9 cellular contexts compared by ENCODE assay signal in the genomic region with DNA sequence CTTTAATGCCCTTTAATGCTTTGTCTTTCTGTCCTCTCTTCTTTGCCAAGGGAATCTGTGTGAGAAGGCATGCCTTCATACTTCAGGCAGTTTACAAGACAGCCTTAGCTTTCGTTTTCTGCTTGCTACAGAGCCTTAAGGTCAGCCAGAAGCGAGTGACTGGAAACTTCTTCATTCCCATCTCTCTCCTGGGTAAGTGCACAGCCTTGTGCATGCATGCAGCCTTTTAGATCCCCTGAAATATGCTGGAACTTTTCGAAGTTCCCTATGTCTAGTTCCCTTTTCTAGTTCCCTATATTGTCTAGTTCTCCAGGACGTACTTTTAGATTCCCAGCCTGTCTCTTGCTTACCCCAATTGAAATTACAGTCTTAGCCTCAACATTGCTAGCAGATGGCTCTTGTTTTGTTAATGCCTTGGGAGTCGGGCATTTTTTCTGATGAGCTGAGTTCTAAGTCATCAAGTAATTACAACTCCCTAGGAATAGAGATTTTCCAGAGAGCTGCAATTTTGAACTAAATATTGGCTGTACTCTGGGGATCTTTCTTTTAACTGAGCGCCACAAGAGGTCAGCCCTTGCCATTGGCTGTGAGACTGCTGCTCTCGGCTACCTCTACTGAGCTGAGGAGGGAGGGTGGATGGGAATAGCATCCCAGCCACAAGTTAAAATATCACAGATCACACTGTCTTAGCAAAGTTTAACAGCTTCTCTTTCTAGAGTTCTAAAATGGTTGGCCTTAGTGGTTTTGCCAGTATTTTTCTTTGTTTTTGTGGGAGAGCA. TPM values are rescaled to one million over a fixed set of nuclear protein-coding genes. Genes with fewer than 3 reads are reported as not detected.
A peak's percentile ranks its signal among the peaks of the same experiment; 100 is the strongest.
DNase-seq lines count a peak whose midpoint lies in the region; ATAC-seq, FAIRE-seq and TF ChIP-seq lines count a peak whose summit lies in the region.
"Had no signal": no experiment of that assay in that cellular context is flagged by ENCODE, and none has a peak within 500 bp of the region (broad histone marks: within the 10 kb centered on the region; RNA-seq: fewer than 3 reads in every experiment).

No MANE protein-coding gene starts in this region.

- peak; percentile 90 for FAIRE-seq in HepG2 (lab: Jason Lieb, UNC)
- no peak for FAIRE-seq in urothelium cell line (lab: Jason Lieb, UNC)

- in situ Hi-C loops in HepG2 (cut with HindIII; ENCODE audit: extremely low pct_ligation_motif_present, low pct_unique_long_range_greater_than_20kb), result no loop called here

- peak overlapping the region; percentile 66 for H3K4me2 ChIP-seq in OCI-LY3 (ENCODE audit: low read length)
- H3K4me2 ChIP-seq in HepG2 (ENCODE audit: low read depth, low read length), result peak overlapping the region; percentile 49

- H4K20me1 ChIP-seq in OCI-LY3 (ENCODE audit: insufficient read depth, low read length), result no peaks in the 10 kb centered on the region
- H4K20me1 ChIP-seq in HepG2 (ENCODE audit: insufficient read depth, low read length), result no peaks in the 10 kb centered on the region

- no TSS peak for BruUV-seq in A673 (replicated peaks; lab: Mats Ljungman, UMichigan)
- BruUV-seq in HepG2 (replicated peaks; lab: Mats Ljungman, UMichigan), result no TSS peak

- TF ChIP-seq POLR2A in HepG2 (IDR thresholded peaks at IDR 0.05; ENCODE audit: insufficient read depth in 1 of 2, low read depth in 2 of 2, low read length in 2 of 2), result no peak
- no peak for TF ChIP-seq POLR2A in suprapubic skin (IDR thresholded peaks at IDR 0.05)

- H3K36me3 ChIP-seq in A673 (ENCODE audit: insufficient read depth, low read length, poor library complexity, severe bottlenecking), result no peaks in the 10 kb centered on the region
- H3K36me3 ChIP-seq in OCI-LY3 (replicated peaks; ENCODE audit: low read depth, low read length), result no peaks in the 10 kb centered on the region
- H3K36me3 ChIP-seq in HepG2 (replicated peaks in 1 of 2; ENCODE audit: control insufficient read depth in 1 of 2, insufficient read depth in 2 of 2, low read length in 2 of 2), result no peaks in the 10 kb centered on the region
- H3K36me3 ChIP-seq in suprapubic skin, result no peaks in the 10 kb centered on the region

- DNase-seq in A673 (ENCODE audit: low spot score) (no peak), cardiac fibroblast (ENCODE audit: low read depth in 2 of 2) (peak; percentile 63 to 84), HepG2 (ENCODE audit: low spot score) (peak; percentile 17), suprapubic skin (ENCODE audit: low spot score in 2 of 2) (no peak), urothelium cell line (ENCODE audit: low spot score) (no peak), NCI-H526 (lab: John Stamatoyannopoulos, UW) (no peak)

- no peak for TF ChIP-seq EP300 in HepG2 (IDR thresholded peaks at IDR 0.05; ENCODE audit: low read depth in 2 of 2, low read length in 2 of 2)
- no peak for TF ChIP-seq EP300 in HepG2 (CRISPR knock-in tag; IDR thresholded peaks at IDR 0.05; ENCODE audit: borderline replicate concordance)
- TF ChIP-seq EP300 in suprapubic skin (IDR thresholded peaks at IDR 0.05), result no peak

- intact Hi-C loops in A673 (cut with micrococcal nuclease; ENCODE audit: unreplicated experiment) (no loop called here), HepG2 (cut with micrococcal nuclease; ENCODE audit: unreplicated experiment) (loop anchor here (1.0 kb wide), 1 partner anchor 61 kb away; no protein-coding TSS in a partner anchor)

- no peaks in the 10 kb centered on the region for H3K4me1 ChIP-seq in A673 (ENCODE audit: insufficient read depth, low read length, poor library complexity, severe bottlenecking)
- 0 out of 2 replicates have a peak, but pooled peaks cover 4% of the 10 kb centered on the region for H3K4me1 ChIP-seq in OCI-LY3 (ENCODE audit: low read length)
- no peaks in the 10 kb centered on the region for H3K4me1 ChIP-seq in HepG2 (ENCODE audit: insufficient read depth, low read length)
- H3K4me1 ChIP-seq in suprapubic skin, result peaks cover 14% of the 10 kb centered on the region

- H3K4me3 ChIP-seq in A673 (ENCODE audit: low read depth, low read length, poor library complexity, severe bottlenecking) (peak overlapping the region; percentile 13), OCI-LY3 (ENCODE audit: low read length) (peak overlapping the region; percentile 68), cardiac fibroblast (replicated peaks in 1 of 2; ENCODE audit: low read depth in 2 of 2, low read length in 2 of 2) (peak overlapping the region; percentile 2 to 41), HepG2 (replicated peaks in 1 of 3; ENCODE audit: insufficient read depth in 1 of 3, low read depth in 2 of 3, low read length in 3 of 3) (peak overlapping the region; percentile 29 to 46 (median 39); a peak in 5 of 6 replicates), suprapubic skin (peak overlapping the region; percentile 35)

- POLR2A ChIA-PET in A673 (lab: Charles Lee; ENCODE audit: low non-redundant PET), result interaction anchor here (0.7 kb wide), 1 partner anchor 100 kb away, joined by 4 read pairs; no protein-coding TSS in a partner anchor
- POLR2A ChIA-PET in HepG2 (lab: Yijun Ruan, JAX), result interaction anchor here (1.0 to 2.5 kb wide), 2 partner anchors 18 to 22 kb away, joined by 3 to 10 read pairs; partner anchors contain the start of gene PPM1D

- TF ChIP-seq RAD21 in HepG2 (CRISPR knock-in tag; IDR thresholded peaks at IDR 0.05), result no peak

- H3K9me3 ChIP-seq in A673 (ENCODE audit: low read depth, low read length, poor library complexity, severe bottlenecking) (no peaks in the 10 kb centered on the region), OCI-LY3 (ENCODE audit: insufficient read depth, low read length) (no peaks in the 10 kb centered on the region), HepG2 (ENCODE audit: low read length) (no peaks in the 10 kb centered on the region), suprapubic skin (no peaks in the 10 kb centered on the region)

- H3K27ac ChIP-seq in A673 (ENCODE audit: low read depth, low read length, poor library complexity, severe bottlenecking), result no peak overlapping the region
- H3K27ac ChIP-seq in OCI-LY3 (ENCODE audit: low read length), result no peak overlapping the region
- H3K27ac ChIP-seq in HepG2 (ENCODE audit: extremely low read length, insufficient read depth, low read length), result peak overlapping the region; percentile 21
- peak overlapping the region; percentile 46 for H3K27ac ChIP-seq in suprapubic skin
- H3K27ac ChIP-seq: epithelial cell of prostate had no signal

- TF ChIP-seq CTCF in A673 (conservative IDR thresholded peaks at IDR 0.05; ENCODE audit: low read depth, low read length) (no peak; the same call in 1 of the 2 replicates), GM12873 (IDR thresholded peaks at IDR 0.05; ENCODE audit: insufficient read depth, low read depth, low read length, missing control alignments) (peak; percentile 7), OCI-LY3 (IDR thresholded peaks at IDR 0.05; ENCODE audit: low read depth, low read length) (peak; percentile 37; the same call in 1 of the 2 replicates), cardiac fibroblast (IDR thresholded peaks at IDR 0.05; ENCODE audit: low read depth, low read length) (peak; percentile 10), HepG2 (CRISPR knock-in tag; IDR thresholded peaks at IDR 0.05) (peak; percentile 61), suprapubic skin (IDR thresholded peaks at IDR 0.05) (no peak)

- H3K79me2 ChIP-seq in OCI-LY3 (ENCODE audit: low read length) (no peaks in the 10 kb centered on the region), HepG2 (ENCODE audit: insufficient read depth, low read length) (no peaks in the 10 kb centered on the region)

- H2AFZ ChIP-seq in OCI-LY3 (ENCODE audit: low read depth, low read length) (peak overlapping the region; percentile 50), HepG2 (ENCODE audit: low read length) (no peak overlapping the region)

- WGBS in HepG2 (ENCODE audit: low lambda C conversion rate), result 63% methylated on average over 7 of the region's 7 CpGs
- 33% methylated on average over 7 of the region's 7 CpGs for WGBS in suprapubic skin

- CTCF ChIA-PET in A673 (lab: Charles Lee) (no interaction called here), HepG2 (lab: Yijun Ruan, JAX; ENCODE audit: low intra/inter-chr PET ratio, low total read pairs) (interaction anchor here (0.8 kb wide), 1 partner anchor 61 kb away, joined by 3 read pairs; no protein-coding TSS in a partner anchor)

- peak; percentile 95 for ATAC-seq in HepG2

- H3K27me3 ChIP-seq in A673 (replicated peaks; ENCODE audit: insufficient read depth, low read depth, low read length, poor library complexity) (no peaks in the 10 kb centered on the region), OCI-LY3 (ENCODE audit: low read depth, low read length) (no peaks in the 10 kb centered on the region), HepG2 (ENCODE audit: control insufficient read depth in 1 of 2, insufficient read depth in 2 of 2, low read length in 2 of 2) (no peaks in the 10 kb centered on the region), suprapubic skin (no peaks in the 10 kb centered on the region)

- H3K9ac ChIP-seq in OCI-LY3 (ENCODE audit: low read length) (peak overlapping the region; percentile 0; the same call in 1 of the 2 replicates), HepG2 (ENCODE audit: insufficient read depth, low read depth, low read length) (no peak overlapping the region)

RNA-seq across cellular contexts. Expression of gene PPM1D, which starts 22.7 kb away (rescaled TPM):
- total RNA-seq in A673 (2021) (17.1 and 17.8 TPM in 2 replicates), HepG2 (2016; rRNA removed; fragmentation: Illumina TruSeq; extraction: Trizol) (26.2 and 32.3 TPM in 2 replicates), suprapubic skin (10 to 100 TPM in 3 of 4 donors, 1 to 10 TPM in 1; 7.0 to 13.0 (median 11.9) TPM)
- 24.3 and 34.3 TPM in 2 replicates for total RNA-seq in HepG2 (2016; cell fraction: cytosol; rRNA removed; fragmentation: Illumina TruSeq; extraction: Trizol; ENCODE audit: low read depth)
- 26.8 and 33.7 TPM in 2 replicates for total RNA-seq in HepG2 (2016; cell fraction: insoluble cytoplasmic fraction; rRNA removed; fragmentation: Illumina TruSeq; extraction: Trizol)
- total RNA-seq in HepG2 (2016; cell fraction: membrane; rRNA removed; fragmentation: Illumina TruSeq; extraction: Trizol), result 16.7 and 17.3 TPM in 2 replicates
- total RNA-seq in HepG2 (2016; cell fraction: nucleus; rRNA removed; fragmentation: Illumina TruSeq; extraction: Trizol), result 18.8 and 22.5 TPM in 2 replicates
- polyA plus RNA-seq in HepG2 (2011; rRNA removed), result 7.3 and 8.0 TPM in 2 replicates
- 5.0 and 7.2 TPM in 2 replicates for polyA plus RNA-seq in HepG2 (2011; cell fraction: cytosol; rRNA removed)
- 3.7 and 4.9 TPM in 2 replicates for polyA plus RNA-seq in HepG2 (2011; cell fraction: nucleus; rRNA removed)
- 11.2 and 12.0 TPM in 2 replicates for polyA plus RNA-seq in HepG2 (2012)
- 2.3 and 2.4 TPM in 2 replicates for polyA plus RNA-seq in HepG2 (2016; cell fraction: cytosol; fragmentation: Illumina TruSeq; extraction: Trizol; ENCODE audit: low read depth)
- 39.7 and 39.9 TPM in 2 replicates for polyA plus RNA-seq in HepG2 (2016; cell fraction: insoluble cytoplasmic fraction; fragmentation: Illumina TruSeq; extraction: Trizol; ENCODE audit: low read depth)
- 7.4 and 8.2 TPM in 2 replicates for polyA plus RNA-seq in HepG2 (2016; cell fraction: membrane; fragmentation: Illumina TruSeq; extraction: Trizol; ENCODE audit: low read depth)
- polyA plus RNA-seq in HepG2 (2016; cell fraction: nucleus; fragmentation: Illumina TruSeq; extraction: Trizol; ENCODE audit: insufficient read depth, low read depth), result 26.4 and 26.9 TPM in 2 replicates
- polyA minus RNA-seq in HepG2 (2011; rRNA and poly(A)+ RNA removed; ENCODE audit: low replicate concordance), result 11.5 and 16.5 TPM in 2 replicates
- polyA minus RNA-seq in HepG2 (2011; cell fraction: cytosol; rRNA and poly(A)+ RNA removed), result 6.4 and 7.6 TPM in 2 replicates
- 9.3 and 11.1 TPM in 2 replicates for polyA minus RNA-seq in HepG2 (2011; cell fraction: nucleus; rRNA and poly(A)+ RNA removed)

RNA-seq across cellular contexts. Expression of gene APPBP2, which starts 51.3 kb away (rescaled TPM):
- 44.9 and 47.6 TPM in 2 replicates for total RNA-seq in A673 (2021)
- total RNA-seq in HepG2 (2016; rRNA removed; fragmentation: Illumina TruSeq; extraction: Trizol), result 45.8 and 68.8 TPM in 2 replicates
- total RNA-seq in HepG2 (2016; cell fraction: cytosol; rRNA removed; fragmentation: Illumina TruSeq; extraction: Trizol; ENCODE audit: low read depth), result 5.2 and 7.9 TPM in 2 replicates
- total RNA-seq in HepG2 (2016; cell fraction: insoluble cytoplasmic fraction; rRNA removed; fragmentation: Illumina TruSeq; extraction: Trizol), result 49.0 and 68.2 TPM in 2 replicates
- 9.3 and 10.9 TPM in 2 replicates for total RNA-seq in HepG2 (2016; cell fraction: membrane; rRNA removed; fragmentation: Illumina TruSeq; extraction: Trizol)
- 23.2 and 23.8 TPM in 2 replicates for total RNA-seq in HepG2 (2016; cell fraction: nucleus; rRNA removed; fragmentation: Illumina TruSeq; extraction: Trizol)
- polyA plus RNA-seq in HepG2 (2011; rRNA removed), result 15.9 and 17.5 TPM in 2 replicates
- 5.6 and 9.8 TPM in 2 replicates for polyA plus RNA-seq in HepG2 (2011; cell fraction: cytosol; rRNA removed)
- 7.9 and 10.8 TPM in 2 replicates for polyA plus RNA-seq in HepG2 (2011; cell fraction: nucleus; rRNA removed)
- polyA plus RNA-seq in HepG2 (2012), result 19.1 and 29.9 TPM in 2 replicates
- 0.89 and 1.1 TPM in 2 replicates for polyA plus RNA-seq in HepG2 (2016; cell fraction: cytosol; fragmentation: Illumina TruSeq; extraction: Trizol; ENCODE audit: low read depth)
- polyA plus RNA-seq in HepG2 (2016; cell fraction: insoluble cytoplasmic fraction; fragmentation: Illumina TruSeq; extraction: Trizol; ENCODE audit: low read depth), result 30.1 and 36.8 TPM in 2 replicates
- 2.9 and 3.3 TPM in 2 replicates for polyA plus RNA-seq in HepG2 (2016; cell fraction: membrane; fragmentation: Illumina TruSeq; extraction: Trizol; ENCODE audit: low read depth)
- 22.3 and 23.3 TPM in 2 replicates for polyA plus RNA-seq in HepG2 (2016; cell fraction: nucleus; fragmentation: Illumina TruSeq; extraction: Trizol; ENCODE audit: insufficient read depth, low read depth)
- polyA minus RNA-seq in HepG2 (2011; rRNA and poly(A)+ RNA removed; ENCODE audit: low replicate concordance), result 18.9 and 33.5 TPM in 2 replicates
- 26.9 and 27.8 TPM in 2 replicates for polyA minus RNA-seq in HepG2 (2011; cell fraction: cytosol; rRNA and poly(A)+ RNA removed)
- polyA minus RNA-seq in HepG2 (2011; cell fraction: nucleus; rRNA and poly(A)+ RNA removed), result 31.4 and 41.6 TPM in 2 replicates
- 10 to 100 TPM; 15.4 to 26.3 (median 17.8) TPM for total RNA-seq in suprapubic skin

Comparison
In these comparisons a context has a peak if more than half of its experiments do, and no peak if none do; other contexts are left out.
1. DNase-seq: peak in cardiac fibroblast (2 of 2) and HepG2 (single experiment); none in A673 (single experiment), suprapubic skin (0 of 2), urothelium cell line (single experiment) and NCI-H526 (0 of 2).
2. H3K27ac ChIP-seq: peak in HepG2 (single experiment) and suprapubic skin (single experiment); none in A673 (single experiment) and OCI-LY3 (single experiment).
3. H3K4me3 ChIP-seq: peak in every context shown above with its lines; median percentile 68 in OCI-LY3; 39 in HepG2; 35 in suprapubic skin; 22 in cardiac fibroblast; 13 in A673.
4. CTCF ChIP-seq: peak in GM12873 (single experiment), OCI-LY3 (single experiment), cardiac fibroblast (single experiment) and HepG2 (single experiment); none in A673 (single experiment) and suprapubic skin (0 of 2).